In genomic region chrX:41137589-41137988, GRCh38 we compare ENCODE assay signal across 13 cellular contexts. TPM values are rescaled to one million over a fixed set of nuclear protein-coding genes. Genes with fewer than 3 reads are reported as not detected.
DNase-seq lines count a peak whose midpoint lies in the region; ATAC-seq, FAIRE-seq and TF ChIP-seq lines count a peak whose summit lies in the region.
"Had no signal": no experiment of that assay in that cellular context is flagged by ENCODE, and none has a peak within 500 bp of the region (broad histone marks: within the 10 kb centered on the region; RNA-seq: fewer than 3 reads in every experiment).

No MANE protein-coding gene starts in this region.

- TF ChIP-seq CTCF in BE2C (IDR thresholded peaks at IDR 0.05; ENCODE audit: low read depth, low read length) (peak; percentile 24; the same call in 1 of the 2 replicates), kidney epithelial cell (IDR thresholded peaks at IDR 0.05; ENCODE audit: insufficient read depth, low read length, poor library complexity, severe bottlenecking) (peak; percentile 33)

- H3K36me3 ChIP-seq in BE2C (peaks cover 14% of the 10 kb centered on the region), GM23248 (ENCODE audit: low read depth) (peaks cover 33% of the 10 kb centered on the region), kidney epithelial cell (ENCODE audit: control insufficient read depth, insufficient read depth, low read length) (no peaks in the 10 kb centered on the region)

- H3K4me3 ChIP-seq in BE2C (ENCODE audit: low read depth, low read length) (no peak overlapping the region), GM23248 (no peak overlapping the region), kidney epithelial cell (ENCODE audit: low read depth, low read length) (no peak overlapping the region)

- no peak overlapping the region for H3K27ac ChIP-seq in GM23248

- H4K20me1 ChIP-seq in GM23248 (ENCODE audit: insufficient read depth): no peaks in the 10 kb centered on the region

- peaks cover 85% of the 10 kb centered on the region for H3K79me2 ChIP-seq in GM23248 (ENCODE audit: insufficient read depth)

- H3K9me2 ChIP-seq in GM23248 (ENCODE audit: insufficient read depth): no peaks in the 10 kb centered on the region

- H3F3A ChIP-seq in GM23248 (ENCODE audit: insufficient read depth): no peaks in the 10 kb centered on the region

- H3K9me3 ChIP-seq in BE2C (no peaks in the 10 kb centered on the region), GM23248 (ENCODE audit: low read depth) (no peaks in the 10 kb centered on the region)

- DNase-seq in BE2C (no peak), GM23248 (peak; percentile 36), kidney epithelial cell (ENCODE audit: low read depth) (no peak), GM12891 (ENCODE audit: insufficient read length, low spot score) (no peak), SHP77 treated with DMSO at 0.1 percent for 48 hours (lab: John Stamatoyannopoulos, UW) (no peak)
- DNase-seq: activated T-cell treated with anti-CD3 and anti-CD28 coated beads, Interleukin-2, amount 50 U/mL, for 1 hour; naive B cell; Right ventricle myocardium superior had no signal

- no peak for ATAC-seq in HG03108 (IDR thresholded peaks at IDR 0.05; ENCODE audit: unreplicated experiment)
- no peak for ATAC-seq in HG03097 (IDR thresholded peaks at IDR 0.05; ENCODE audit: low FRiP score, unreplicated experiment)
- ATAC-seq: HCT116 had no signal

- no peaks in the 10 kb centered on the region for H3K4me1 ChIP-seq in BE2C
- H3K4me1 ChIP-seq in GM23248 (ENCODE audit: insufficient read depth): no peaks in the 10 kb centered on the region

- in situ Hi-C loops in GM23248 (cut with MboI): no loop called here

- FAIRE-seq in TTC549 (lab: Jason Lieb, UNC): peak; percentile 80
- no peak for FAIRE-seq in GM12891 (lab: Jason Lieb, UNC)
- FAIRE-seq: HTR-8/SVneo had no signal

- no peak overlapping the region for H3K9ac ChIP-seq in GM23248

- H3K27me3 ChIP-seq in BE2C (no peaks in the 10 kb centered on the region), GM23248 (replicated peaks; ENCODE audit: insufficient read depth) (no peaks in the 10 kb centered on the region), kidney epithelial cell (ENCODE audit: control insufficient read depth, insufficient read depth, low read length) (no peaks in the 10 kb centered on the region)

- H3K4me2 ChIP-seq in GM23248 (ENCODE audit: unreplicated experiment): no peak overlapping the region

- H2AFZ ChIP-seq in GM23248: no peak overlapping the region

- no peak for TF ChIP-seq POLR2A in GM12891 (IDR thresholded peaks at IDR 0.05; ENCODE audit: low read depth, low read length)

TF ChIP-seq in GM12891, 5 proteins besides CTCF, POLR2A, EP300 and RAD21:
- TF ChIP-seq SPI1 (IDR thresholded peaks at IDR 0.05; ENCODE audit: low read depth, low read length) (no peak), PAX5 (IDR thresholded peaks at IDR 0.05; ENCODE audit: insufficient read depth, low read length, severe bottlenecking) (no peak), POU2F2 (IDR thresholded peaks at IDR 0.05; ENCODE audit: low read depth, low read length) (no peak), TAF1 (IDR thresholded peaks at IDR 0.05; ENCODE audit: low read depth, low read length) (no peak), POLR2AphosphoS5 (IDR thresholded peaks at IDR 0.05; ENCODE audit: low read depth, low read length) (no peak)

RNA-seq across cellular contexts. Expression of gene USP9X, which starts 52.3 kb away (rescaled TPM):
- 21.8 TPM for polyA plus RNA-seq in BE2C (2012; ENCODE audit: insufficient read depth, insufficient read length, low read depth)
- total RNA-seq in GM23248 (2014; rRNA removed; shearing (Covaris generic)): 72.3 and 76.1 TPM in 2 replicates
- polyA plus RNA-seq in GM23248 (2016; fragmentation: Nextera tagmentation; extraction: Ambion mirVana): 21.5 and 23.9 TPM in 2 replicates
- 53.7 and 56.3 TPM in 2 replicates for total RNA-seq in kidney epithelial cell
- 12.6 TPM for polyA plus RNA-seq in GM12891 (2012; ENCODE audit: low read depth, missing spikeins)
